7 cellular contexts compared by ENCODE assay signal in the genomic region with DNA sequence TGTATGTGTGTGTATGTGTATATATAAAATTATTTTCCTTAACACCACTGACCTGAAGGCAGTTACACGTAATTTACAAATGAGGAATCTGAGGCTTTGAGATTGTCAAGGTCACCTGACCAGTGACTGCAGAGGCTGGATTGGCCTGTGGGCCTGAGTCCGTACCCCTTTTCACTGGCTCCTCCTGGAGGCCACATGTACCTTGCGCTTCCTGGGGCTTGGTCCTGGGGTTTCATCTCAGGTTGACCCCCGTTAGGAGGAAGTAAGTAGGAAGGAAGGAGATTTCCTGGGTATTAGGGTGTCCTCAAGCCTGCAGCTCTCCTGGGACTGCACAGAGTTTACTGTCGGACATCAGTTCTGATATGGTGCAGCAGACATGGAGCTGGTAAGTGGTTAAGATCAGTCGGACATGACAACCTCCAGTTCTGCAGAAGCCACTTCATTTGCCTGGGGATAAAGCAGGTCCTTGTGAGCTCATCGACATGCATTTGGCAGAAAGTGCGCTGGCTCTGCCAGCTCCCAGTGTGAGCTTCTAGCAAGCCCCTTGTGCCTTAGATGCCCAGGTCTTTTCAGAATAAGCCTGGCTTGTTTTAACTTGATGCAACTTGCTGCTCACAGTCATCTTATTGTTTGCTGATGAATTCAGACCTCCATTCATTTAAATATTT. TPM values are rescaled to one million over a fixed set of nuclear protein-coding genes. Genes with fewer than 3 reads are reported as not detected.
DNase-seq lines count a peak whose midpoint lies in the region; ATAC-seq and TF ChIP-seq lines count a peak whose summit lies in the region.

No MANE protein-coding gene starts in this region.

- peak; percentile 86 for ATAC-seq in GM19438 (IDR thresholded peaks at IDR 0.05; ENCODE audit: low read depth, unreplicated experiment)
- peak; percentile 64 for ATAC-seq in HG03521 (IDR thresholded peaks at IDR 0.05; ENCODE audit: unreplicated experiment)
- peak; percentile 51 for ATAC-seq in mucosa of descending colon
- no peak for ATAC-seq in GM19467 (IDR thresholded peaks at IDR 0.05; ENCODE audit: unreplicated experiment)

- no TSS peak for BruUV-seq in MCF 10A (replicated peaks; lab: Mats Ljungman, UMichigan)

- no peaks in the 10 kb centered on the region for H3K27me3 Mint-ChIP-seq in MCF 10A (ENCODE audit: insufficient read depth, unreplicated experiment)

- H3K27ac Mint-ChIP-seq in MCF 10A (ENCODE audit: low read depth, unreplicated experiment): peak overlapping the region; percentile 83

- CTCF ChIA-PET in MCF 10A (lab: Yijun Ruan, JAX): interaction anchor here (0.6 to 1.4 kb wide), 4 partner anchors 50 to 1561 kb away, joined by 3 to 4 read pairs (median 3); no protein-coding TSS in a partner anchor

- POLR2A ChIA-PET in MCF 10A (lab: Yijun Ruan, JAX): interaction anchor here (1.0 kb wide), 1 partner anchor 9 kb away, joined by 3 read pairs; no protein-coding TSS in a partner anchor

- H3K4me1 ChIP-seq in mucosa of descending colon (ENCODE audit: low read depth): peaks cover 6% of the 10 kb centered on the region

- no peaks in the 10 kb centered on the region for H3K9me3 ChIP-seq in mucosa of descending colon

- no peaks in the 10 kb centered on the region for H3K36me3 ChIP-seq in mucosa of descending colon (ENCODE audit: low read depth)

- no peak overlapping the region for H3K4me3 ChIP-seq in mucosa of descending colon

- H3K9me3 Mint-ChIP-seq in MCF 10A (ENCODE audit: unreplicated experiment): no peaks in the 10 kb centered on the region

- no peak for TF ChIP-seq CTCF in MCF 10A (IDR thresholded peaks at IDR 0.05; ENCODE audit: unreplicated experiment)
- no peak for TF ChIP-seq CTCF in mucosa of descending colon (IDR thresholded peaks at IDR 0.05)

- intact Hi-C loops in MCF 10A (cut with micrococcal nuclease) (no loop called here), mucosa of descending colon (cut with DNase I, micrococcal nuclease) (no loop called here)

- H3K4me1 Mint-ChIP-seq in MCF 10A (ENCODE audit: insufficient read depth, unreplicated experiment): peaks cover 30% of the 10 kb centered on the region

- DNase-seq in MCF 10A (ENCODE audit: unreplicated experiment) (peak; percentile 35), mucosa of descending colon (no peak), DMS 273 treated with DMSO at 0.1 percent for 48 hours (lab: John Stamatoyannopoulos, UW) (no peak)
- no peak for DNase-seq in activated CD8-positive, alpha-beta memory T cell treated with anti-CD3 and anti-CD28 coated beads for 24 hours

- no peaks in the 10 kb centered on the region for H3K36me3 Mint-ChIP-seq in MCF 10A (ENCODE audit: insufficient read depth, unreplicated experiment)

- no peak overlapping the region for H3K4me3 Mint-ChIP-seq in MCF 10A (ENCODE audit: unreplicated experiment)

RNA-seq across cellular contexts. Expression of a gene that starts 36.6 kb away (rescaled TPM):
- total RNA-seq in MCF 10A (2022) (12.3 and 15.3 TPM in 2 replicates), mucosa of descending colon (100 to 1,000 TPM in 2 of 3 donors, 10 to 100 TPM in 1; 94.7 to 460 (median 217) TPM)
